In the genomic region with DNA sequence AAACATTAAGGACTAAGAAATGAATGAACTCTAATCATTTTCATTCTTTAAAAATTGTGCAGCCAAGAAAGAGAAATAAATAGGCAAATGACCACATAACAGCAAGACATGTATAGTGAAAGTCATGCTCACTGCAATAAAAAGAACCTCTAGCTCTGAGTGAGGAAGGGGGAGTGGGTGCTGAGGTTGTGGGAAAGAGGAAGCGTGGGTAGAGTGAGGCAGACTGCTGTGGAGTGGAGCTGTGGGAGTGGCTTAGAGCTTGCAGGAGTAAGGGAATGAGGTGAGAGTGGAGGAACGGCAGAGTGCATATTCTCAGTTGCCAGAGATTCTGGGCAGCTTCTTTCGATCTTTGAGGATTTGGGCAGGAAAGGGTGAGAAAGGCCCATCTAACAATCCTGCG, we compare ENCODE assay signal across 8 cellular contexts. TPM values are rescaled to one million over a fixed set of nuclear protein-coding genes. Genes with fewer than 3 reads are reported as not detected.
DNase-seq lines count a peak whose midpoint lies in the region; ATAC-seq and TF ChIP-seq lines count a peak whose summit lies in the region.
"Had no signal": no experiment of that assay in that cellular context is flagged by ENCODE, and none has a peak within 500 bp of the region (broad histone marks: within the 10 kb centered on the region; RNA-seq: fewer than 3 reads in every experiment).

No MANE protein-coding gene starts in this region.

- H3K4me3 ChIP-seq in Peyer's patch = peak overlapping the region in 3 of 4 donors; percentile 14 to 16 (median 16)
- H3K4me3 ChIP-seq in choroid plexus epithelial cell (ENCODE audit: low read depth, low read length) = no peak overlapping the region
- no peak overlapping the region for H3K4me3 ChIP-seq in stomach

- H3K27me3 ChIP-seq in Peyer's patch (no peaks in the 10 kb centered on the region), stomach (peaks cover 0 to 5% (median 0%) of the 10 kb centered on the region in 3 donors)

- no peaks in the 10 kb centered on the region for H3K9me3 Mint-ChIP-seq in stimulated activated effector memory CD8-positive, alpha-beta T cell treated with anti-CD3 and anti-CD28 coated beads, Interleukin-12 subunit alpha, Interleukin-12 subunit beta, amount 100 ng/mL, for 72 hours

- TF ChIP-seq CTCF in Peyer's patch (IDR thresholded peaks at IDR 0.05) = no peak
- no peak for TF ChIP-seq CTCF in choroid plexus epithelial cell (conservative IDR thresholded peaks at IDR 0.05; ENCODE audit: low read depth, low read length)
- TF ChIP-seq CTCF in stomach (IDR thresholded peaks at IDR 0.05) = no peak

- H3K27ac Mint-ChIP-seq in stimulated activated effector memory CD8-positive, alpha-beta T cell treated with anti-CD3 and anti-CD28 coated beads, Interleukin-12 subunit alpha, Interleukin-12 subunit beta, amount 100 ng/mL, for 72 hours = peak overlapping the region; percentile 2

- H3K27ac ChIP-seq in Peyer's patch (peak overlapping the region in 2 of 4 donors; percentile 33 to 43), stomach (no peak overlapping the region)

- ATAC-seq in GM21723 (IDR thresholded peaks at IDR 0.05; ENCODE audit: unreplicated experiment) (peak; percentile 67), HG03139 (IDR thresholded peaks at IDR 0.05; ENCODE audit: unreplicated experiment) (no peak)
- ATAC-seq in stimulated activated effector memory CD8-positive, alpha-beta T cell treated with anti-CD3 and anti-CD28 coated beads, Interleukin-12 subunit alpha, Interleukin-12 subunit beta, amount 100 ng/mL, for 72 hours = peak; percentile 80

- H3K36me3 Mint-ChIP-seq in stimulated activated effector memory CD8-positive, alpha-beta T cell treated with anti-CD3 and anti-CD28 coated beads, Interleukin-12 subunit alpha, Interleukin-12 subunit beta, amount 100 ng/mL, for 72 hours = no peaks in the 10 kb centered on the region

- H3K4me3 Mint-ChIP-seq in stimulated activated effector memory CD8-positive, alpha-beta T cell treated with anti-CD3 and anti-CD28 coated beads, Interleukin-12 subunit alpha, Interleukin-12 subunit beta, amount 100 ng/mL, for 72 hours = peak overlapping the region; percentile 46

- H3K36me3 ChIP-seq in Peyer's patch = no peaks in the 10 kb centered on the region
- no peaks in the 10 kb centered on the region for H3K36me3 ChIP-seq in stomach

- TF ChIP-seq EP300 in stomach (IDR thresholded peaks at IDR 0.05) = no peak

- H3K4me1 ChIP-seq in Peyer's patch (peaks cover 0 to 4% (median 0%) of the 10 kb centered on the region in 4 donors), stomach (peaks cover 0 to 4% (median 0%) of the 10 kb centered on the region in 4 donors)

- 39 to 60% (median 53%) methylated on average over 4 of the region's 4 CpGs for WGBS in stomach, 5 donors

- intact Hi-C loops in stomach (cut with DNase I; ENCODE audit: low total_unique reads) = no loop called here

- DNase-seq in Peyer's patch = peak in 1 of 3 donors; percentile 41
- peak; percentile 2 for DNase-seq in choroid plexus epithelial cell (ENCODE audit: low read depth)
- DNase-seq in stimulated activated effector memory CD8-positive, alpha-beta T cell treated with anti-CD3 and anti-CD28 coated beads, Interleukin-12 subunit alpha, Interleukin-12 subunit beta, amount 100 ng/mL, for 72 hours (ENCODE audit: low spot score in 2 of 2) = no peak
- no peak for DNase-seq in stomach
- DNase-seq in dermis blood vessel endothelial cell = no peak
- DNase-seq: SW 1271 had no signal

- no peak for TF ChIP-seq POLR2A in Peyer's patch (IDR thresholded peaks at IDR 0.05)
- no peak for TF ChIP-seq POLR2A in stomach (IDR thresholded peaks at IDR 0.05)

- H3K9me3 ChIP-seq in Peyer's patch (no peaks in the 10 kb centered on the region), stomach (no peaks in the 10 kb centered on the region)

- peaks cover 7% of the 10 kb centered on the region for H3K4me1 Mint-ChIP-seq in stimulated activated effector memory CD8-positive, alpha-beta T cell treated with anti-CD3 and anti-CD28 coated beads, Interleukin-12 subunit alpha, Interleukin-12 subunit beta, amount 100 ng/mL, for 72 hours

RNA-seq across cellular contexts. Expression of gene DEFB129, which starts 10.4 kb away (rescaled TPM):
- not detected for total RNA-seq in Peyer's patch
- not detected for total RNA-seq in stomach
- not detected for polyA plus RNA-seq in stomach
- not detected in 2 replicates for total RNA-seq in dermis blood vessel endothelial cell

RNA-seq across cellular contexts. Expression of gene DEFB132, which starts 20.0 kb away (rescaled TPM):
- total RNA-seq in Peyer's patch (not detected), stomach (not detected), dermis blood vessel endothelial cell (not detected in 2 replicates)
- polyA plus RNA-seq in stomach = not detected

RNA-seq across cellular contexts. Expression of gene DEFB128, which starts 48.0 kb away (rescaled TPM):
- total RNA-seq in Peyer's patch (not detected), stomach (not detected), dermis blood vessel endothelial cell (not detected in 2 replicates)
- polyA plus RNA-seq in stomach = not detected

RNA-seq across cellular contexts. Expression of gene C20orf96, which starts 53.1 kb away (rescaled TPM):
- total RNA-seq in Peyer's patch (10 to 100 TPM in 2 of 4 donors, 1 to 10 TPM in 2; 6.3 to 41.3 (median 10.5) TPM), stomach (10 to 100 TPM in 1 of 5 donors, 1 to 10 TPM in 4; 3.1 to 23.9 (median 5.4) TPM), dermis blood vessel endothelial cell (3.2 and 6.7 TPM in 2 replicates)
- 1 to 10 TPM; 3.9 to 5.2 (median 5.0) TPM for polyA plus RNA-seq in stomach

RNA-seq across cellular contexts. Expression of gene ZCCHC3, which starts 59.9 kb away (rescaled TPM):
- total RNA-seq in Peyer's patch = 10 to 100 TPM in 3 of 4 donors, 1 to 10 TPM in 1; 9.6 to 17.3 (median 13.9) TPM
- total RNA-seq in stomach = 10 to 100 TPM; 10.6 to 59.1 (median 18.7) TPM
- polyA plus RNA-seq in stomach = 1 to 10 TPM; 6.2 to 9.0 (median 8.6) TPM
- total RNA-seq in dermis blood vessel endothelial cell = 18.8 and 23.8 TPM in 2 replicates

Comparison
In these comparisons a context has a peak if more than half of its experiments do, and no peak if none do; other contexts are left out.
1. H3K4me3 ChIP-seq: peak in Peyer's patch (3 of 4); none in choroid plexus epithelial cell (single experiment) and stomach (0 of 4).